In genomic region chr1:150371110-150371509, GRCh38 we compare ENCODE assay signal across 14 cellular contexts.
"Had no signal": no experiment of that assay in that cellular context is flagged by ENCODE, and none has a peak within 500 bp of the region (broad histone marks: within the 10 kb centered on the region; RNA-seq: fewer than 3 reads in every experiment).

No MANE protein-coding gene starts in this region.

- H3K27me3 ChIP-seq: adrenal gland, gastrocnemius medialis, left lung had no signal

- H3K27ac Mint-ChIP-seq: activated CD4-positive, alpha-beta memory T cell treated with anti-CD3 and anti-CD28 coated beads, Interleukin-2, amount 10 ng/mL, durations not matched to agents 7 days and 5 days had no signal

- H3K4me3 ChIP-seq: adrenal gland, gastrocnemius medialis, left lung, psoas muscle had no signal

- DNase-seq: activated CD4-positive, alpha-beta memory T cell treated with anti-CD3 and anti-CD28 coated beads, Interleukin-2, amount 10 ng/mL, durations not matched to agents 7 days and 5 days; activated CD4-positive, CD25-positive, alpha-beta regulatory T cell; activated gamma-delta T cell; adrenal gland; caudate nucleus; cortex of kidney; effector CD8-positive, alpha-beta T cell; gastrocnemius medialis; left lung; psoas muscle; stimulated activated CD4-positive, alpha-beta T cell treated with anti-CD3 and anti-CD28 coated beads, Interleukin-2, amount 100 ng/mL, for 24 hours; stimulated activated naive CD4-positive, alpha-beta T cell had no signal

- H3K27ac ChIP-seq: adrenal gland, gastrocnemius medialis, left lung, psoas muscle had no signal

- H3K36me3 ChIP-seq: adrenal gland, gastrocnemius medialis, left lung had no signal

- H3K27me3 Mint-ChIP-seq: activated CD4-positive, alpha-beta memory T cell treated with anti-CD3 and anti-CD28 coated beads, Interleukin-2, amount 10 ng/mL, durations not matched to agents 7 days and 5 days had no signal

- ATAC-seq: gastrocnemius medialis, psoas muscle, sciatic nerve had no signal

- H3K4me3 Mint-ChIP-seq: activated CD4-positive, alpha-beta memory T cell treated with anti-CD3 and anti-CD28 coated beads, Interleukin-2, amount 10 ng/mL, durations not matched to agents 7 days and 5 days; nephron had no signal

- H3K9me3 ChIP-seq: adrenal gland, gastrocnemius medialis, left lung, psoas muscle had no signal

- H3K9me3 Mint-ChIP-seq: activated CD4-positive, alpha-beta memory T cell treated with anti-CD3 and anti-CD28 coated beads, Interleukin-2, amount 10 ng/mL, durations not matched to agents 7 days and 5 days; nephron had no signal
